8 cellular contexts compared by ENCODE assay signal in the genomic region with DNA sequence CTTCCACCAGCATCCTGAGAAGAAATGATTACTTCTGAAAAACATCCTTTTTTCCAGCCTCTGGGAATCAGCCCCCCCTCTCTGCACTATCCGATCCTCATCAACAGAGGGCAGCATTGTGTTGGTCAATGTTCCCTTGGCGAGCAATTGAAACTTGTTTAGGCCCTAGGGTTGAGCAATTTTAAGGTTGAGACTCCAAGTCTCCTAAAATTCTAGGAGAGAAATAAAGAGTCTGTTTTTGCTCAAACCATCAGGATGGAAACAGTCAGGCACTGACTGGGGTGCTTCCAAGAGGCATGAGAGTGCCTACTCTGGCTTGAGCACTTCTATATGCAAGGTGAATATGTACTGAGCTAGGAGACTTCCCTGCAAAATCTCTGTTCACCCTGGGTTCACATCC. TPM values are rescaled to one million over a fixed set of nuclear protein-coding genes. Genes with fewer than 3 reads are reported as not detected.
DNase-seq lines count a peak whose midpoint lies in the region; ATAC-seq and TF ChIP-seq lines count a peak whose summit lies in the region.

No MANE protein-coding gene starts in this region.

- no peak for TF ChIP-seq POLR2A in sigmoid colon (IDR thresholded peaks at IDR 0.05)

- H3K27ac Mint-ChIP-seq in CD4-positive, alpha-beta T cell: peak overlapping the region; percentile 91

- H3K27me3 Mint-ChIP-seq in CD4-positive, alpha-beta T cell: no peaks in the 10 kb centered on the region

- no peaks in the 10 kb centered on the region for H3K27me3 ChIP-seq in CD4-positive, alpha-beta T cell (ENCODE audit: control insufficient read depth, insufficient read depth, low read length)
- H3K27me3 ChIP-seq in right atrium auricular region (no peaks in the 10 kb centered on the region), sigmoid colon (no peaks in the 10 kb centered on the region)

- peaks cover 87% of the 10 kb centered on the region for H3K36me3 Mint-ChIP-seq in CD4-positive, alpha-beta T cell (ENCODE audit: low read depth)

- CTCF ChIA-PET in CD4-positive, alpha-beta T cell (lab: Charles Lee): interaction anchor here (0.7 to 2.4 kb wide), 20 partner anchors 9 to 105 kb away, joined by 3 to 8 read pairs (median 3); no protein-coding TSS in a partner anchor

- peak; percentile 73 for TF ChIP-seq CTCF in CD4-positive, alpha-beta T cell (IDR thresholded peaks at IDR 0.05)
- TF ChIP-seq CTCF in right atrium auricular region (IDR thresholded peaks at IDR 0.05) (peak; percentile 76 to 89), sigmoid colon (IDR thresholded peaks at IDR 0.05) (peak; percentile 40 to 79 (median 69))

- H3K27ac ChIP-seq in CD4-positive, alpha-beta T cell (ENCODE audit: low read depth, low read length): peak overlapping the region; percentile 73
- H3K27ac ChIP-seq in right atrium auricular region: no peak overlapping the region
- no peak overlapping the region for H3K27ac ChIP-seq in sigmoid colon

- H3K4me3 Mint-ChIP-seq in CD4-positive, alpha-beta T cell: peak overlapping the region; percentile 74

- H3K36me3 ChIP-seq in right atrium auricular region: no peaks in the 10 kb centered on the region
- H3K36me3 ChIP-seq in sigmoid colon: no peaks in the 10 kb centered on the region

- POLR2A ChIA-PET in CD4-positive, alpha-beta T cell (lab: Charles Lee): interaction anchor here (0.9 to 7.6 kb wide), 23 partner anchors 10 to 111 kb away, joined by 3 to 123 read pairs (median 4); a partner anchor contains a TSS

- no peak for TF ChIP-seq EP300 in sigmoid colon (IDR thresholded peaks at IDR 0.05)

- no peaks in the 10 kb centered on the region for H3K9me3 ChIP-seq in CD4-positive, alpha-beta T cell (ENCODE audit: control insufficient read depth, low read length)
- H3K9me3 ChIP-seq in right atrium auricular region (no peaks in the 10 kb centered on the region), sigmoid colon (no peaks in the 10 kb centered on the region)

- H3K9me3 Mint-ChIP-seq in CD4-positive, alpha-beta T cell: no peaks in the 10 kb centered on the region

- H3K4me1 ChIP-seq in right atrium auricular region: peaks cover 0 to 3% of the 10 kb centered on the region in 2 donors
- peaks cover 0 to 4% (median 0%) of the 10 kb centered on the region in 4 donors for H3K4me1 ChIP-seq in sigmoid colon

- no peak for ATAC-seq in CD4-positive, alpha-beta T cell (ENCODE audit: poor library complexity)
- ATAC-seq in GM18508 (IDR thresholded peaks at IDR 0.05; ENCODE audit: insufficient read depth, unreplicated experiment) (peak; percentile 23), HG02938 (IDR thresholded peaks at IDR 0.05; ENCODE audit: unreplicated experiment) (peak; percentile 27)

- no peak overlapping the region for H3K4me3 ChIP-seq in right atrium auricular region
- H3K4me3 ChIP-seq in sigmoid colon: no peak overlapping the region

- no peak for DNase-seq in CD4-positive, alpha-beta T cell
- DNase-seq in NCI-H2196 (lab: John Stamatoyannopoulos, UW; ENCODE audit: unreplicated experiment): peak; percentile 55
- DNase-seq in amniotic epithelial cell (ENCODE audit: low read depth): peak; percentile 38
- DNase-seq in right atrium auricular region (ENCODE audit: low spot score): no peak
- no peak for DNase-seq in sigmoid colon
- no peak for DNase-seq in OCI-M2 (lab: John Stamatoyannopoulos, UW; ENCODE audit: unreplicated experiment)

- 2 to 9% methylated on average over 2 of the region's 2 CpGs for WGBS in sigmoid colon, 2 donors

- peaks cover 97% of the 10 kb centered on the region for H3K4me1 Mint-ChIP-seq in CD4-positive, alpha-beta T cell (ENCODE audit: low read depth)

- intact Hi-C loops in CD4-positive, alpha-beta T cell (cut with DNase I, micrococcal nuclease): loop anchor here (1.0 to 5.0 kb wide), 8 partner anchors 13 to 106 kb away; a partner anchor contains a TSS
- intact Hi-C loops in sigmoid colon (cut with DNase I): loop anchor here (1.0 to 5.0 kb wide), 2 partner anchors 56 to 111 kb away; a partner anchor contains a TSS

RNA-seq across cellular contexts. Expression of a gene that starts 12.4 kb away (rescaled TPM):
- 100 to 1,000 TPM; 271 to 287 TPM for total RNA-seq in CD4-positive, alpha-beta T cell
- total RNA-seq in right atrium auricular region (10 to 100 TPM; 51.5 to 55.4 TPM), sigmoid colon (10 to 100 TPM; 13.8 to 37.8 (median 29.3) TPM)
- 10 to 100 TPM in 1 of 3 donors, 1 to 10 TPM in 2; 4.8 to 38.1 (median 8.1) TPM for polyA plus RNA-seq in sigmoid colon

Comparison
In these comparisons a context has a peak if more than half of its experiments do, and no peak if none do; other contexts are left out.
1. DNase-seq: peak in NCI-H2196 (single experiment) and amniotic epithelial cell (single experiment); none in CD4-positive, alpha-beta T cell (0 of 10), right atrium auricular region (single experiment), sigmoid colon (single experiment) and OCI-M2 (single experiment).
2. RNA of a gene that starts 12.4 kb away (total RNA-seq): 271 to 287 TPM in CD4-positive, alpha-beta T cell; 51.5 to 55.4 TPM in right atrium auricular region and 13.8 to 37.8 TPM in sigmoid colon; every median in the first group is over 4 times any median in the second.
3. Peak in every context shown above with its lines, with median percentiles within 50 percentile points of each other: CTCF ChIP-seq.